19 cellular contexts compared by ENCODE assay signal in genomic region chr10:103551619-103552602, GRCh38. TPM values are rescaled to one million over a fixed set of nuclear protein-coding genes. Genes with fewer than 3 reads are reported as not detected.
DNase-seq lines count a peak whose midpoint lies in the region; ATAC-seq, FAIRE-seq and TF ChIP-seq lines count a peak whose summit lies in the region.
"Had no signal": no experiment of that assay in that cellular context is flagged by ENCODE, and none has a peak within 500 bp of the region (broad histone marks: within the 10 kb centered on the region; RNA-seq: fewer than 3 reads in every experiment).

No MANE protein-coding gene starts in this region.

- peak overlapping the region; percentile 43 for H3K27ac Mint-ChIP-seq in T-helper 17 cell
- H3K27ac Mint-ChIP-seq in activated naive CD4-positive, alpha-beta T cell treated with anti-CD3 and anti-CD28 coated beads, Interleukin-2, amount 50 U/mL, for 72 hours = no peak overlapping the region
- H3K27ac Mint-ChIP-seq: activated CD4-positive, alpha-beta T cell treated with anti-CD3 and anti-CD28 coated beads, Interleukin-2, amount 10 ng/mL, durations not matched to agents 7 days and 5 days; activated naive CD8-positive, alpha-beta T cell treated with anti-CD3 and anti-CD28 coated beads, Interleukin-2, amount 10 ng/mL, durations not matched to agents 7 days and 5 days; IgD-negative memory B cell had no signal

- TF ChIP-seq CTCF in left lung (IDR thresholded peaks at IDR 0.05) = no peak
- no peak for TF ChIP-seq CTCF in prostate gland (IDR thresholded peaks at IDR 0.05)

- H3K27ac ChIP-seq in left lung = no peak overlapping the region
- no peak overlapping the region for H3K27ac ChIP-seq in prostate gland
- no peak overlapping the region for H3K27ac ChIP-seq in caudate nucleus (ENCODE audit: low read depth, low read length)
- H3K27ac ChIP-seq: breast epithelium, suprapubic skin had no signal

- FAIRE-seq in GM12891 (lab: Jason Lieb, UNC) = no peak

- in situ Hi-C loops in G401 (cut with HindIII; ENCODE audit: low sequenced_read_pairs) = no loop called here

- H3K4me1 ChIP-seq in left lung (peaks cover 0 to 12% of the 10 kb centered on the region in 2 donors), prostate gland (replicated peaks) (no peaks in the 10 kb centered on the region)

- 63% methylated on average over 10 of the region's 10 CpGs for WGBS in prostate gland

- no peaks in the 10 kb centered on the region for H3K9me3 ChIP-seq in T-helper 17 cell (ENCODE audit: control insufficient read depth, low read length, poor library complexity, severe bottlenecking)
- H3K9me3 ChIP-seq in left lung = no peaks in the 10 kb centered on the region
- H3K9me3 ChIP-seq in prostate gland = no peaks in the 10 kb centered on the region
- H3K9me3 ChIP-seq: breast epithelium, mucosa of descending colon, suprapubic skin had no signal

- H3K27me3 ChIP-seq in left lung = peaks cover 5 to 32% of the 10 kb centered on the region in 2 donors
- no peaks in the 10 kb centered on the region for H3K27me3 ChIP-seq in prostate gland (replicated peaks; ENCODE audit: insufficient read depth)
- H3K27me3 ChIP-seq: breast epithelium, suprapubic skin had no signal

- intact Hi-C loops in left lung (cut with DNase I) (no loop called here), prostate gland (cut with DNase I) (no loop called here)

- H3K4me3 Mint-ChIP-seq in T-helper 17 cell = peak overlapping the region; percentile 52
- H3K4me3 Mint-ChIP-seq: activated CD4-positive, alpha-beta T cell treated with anti-CD3 and anti-CD28 coated beads, Interleukin-2, amount 10 ng/mL, durations not matched to agents 7 days and 5 days; activated naive CD8-positive, alpha-beta T cell treated with anti-CD3 and anti-CD28 coated beads, Interleukin-2, amount 10 ng/mL, durations not matched to agents 7 days and 5 days; IgD-negative memory B cell had no signal

- H3K36me3 Mint-ChIP-seq in T-helper 17 cell (ENCODE audit: low read depth) = peaks cover 6% of the 10 kb centered on the region
- H3K36me3 Mint-ChIP-seq in activated naive CD4-positive, alpha-beta T cell treated with anti-CD3 and anti-CD28 coated beads, Interleukin-2, amount 50 U/mL, for 72 hours = no peaks in the 10 kb centered on the region
- H3K36me3 Mint-ChIP-seq: activated naive CD8-positive, alpha-beta T cell treated with anti-CD3 and anti-CD28 coated beads, Interleukin-2, amount 10 ng/mL, durations not matched to agents 7 days and 5 days had no signal

- H3K36me3 ChIP-seq in left lung (no peaks in the 10 kb centered on the region), prostate gland (no peaks in the 10 kb centered on the region)
- H3K36me3 ChIP-seq: breast epithelium, suprapubic skin had no signal

- H3K27me3 Mint-ChIP-seq in T-helper 17 cell = peaks cover 28% of the 10 kb centered on the region

- H3K4me3 ChIP-seq in left lung (no peak overlapping the region), prostate gland (no peak overlapping the region)
- H3K4me3 ChIP-seq: breast epithelium, mucosa of descending colon, suprapubic skin had no signal

- TF ChIP-seq POLR2A in GM12891 (IDR thresholded peaks at IDR 0.05; ENCODE audit: low read depth, low read length) (no peak), prostate gland (IDR thresholded peaks at IDR 0.05) (no peak)

- ATAC-seq in T-helper 17 cell = peak; percentile 18
- ATAC-seq in left lung = peak; percentile 62
- ATAC-seq in activated naive CD4-positive, alpha-beta T cell treated with anti-CD3 and anti-CD28 coated beads, Interleukin-2, amount 50 U/mL, for 72 hours = no peak
- ATAC-seq: mucosa of descending colon had no signal

- DNase-seq in AML-193 (lab: John Stamatoyannopoulos, UW) (peak; percentile 64 to 72), GM12891 (ENCODE audit: insufficient read length, low spot score) (no peak), T-helper 17 cell (no peak), left lung (peak in 1 of 2 donors; percentile 56), prostate gland (ENCODE audit: low spot score) (no peak), caudate nucleus (lab: John Stamatoyannopoulos, UW) (no peak), G401 (ENCODE audit: low spot score) (no peak)
- DNase-seq in activated naive CD4-positive, alpha-beta T cell treated with anti-CD3 and anti-CD28 coated beads, Interleukin-2, amount 50 U/mL, for 72 hours (ENCODE audit: low spot score in 2 of 2) = no peak
- DNase-seq: activated CD4-positive, alpha-beta T cell treated with anti-CD3 and anti-CD28 coated beads, Interleukin-2, amount 10 ng/mL, durations not matched to agents 7 days and 5 days; effector CD4-positive, alpha-beta T cell; mucosa of descending colon; NCI-H1092 treated with DMSO at 0.1 percent for 48 hours; occipital lobe; stimulated activated CD4-positive, alpha-beta T cell treated with anti-CD3 and anti-CD28 coated beads, Interleukin-4, amount 100 ng/mL, for 4 hours had no signal

- no peaks in the 10 kb centered on the region for H3K9me3 Mint-ChIP-seq in activated naive CD4-positive, alpha-beta T cell treated with anti-CD3 and anti-CD28 coated beads, Interleukin-2, amount 50 U/mL, for 72 hours
- H3K9me3 Mint-ChIP-seq: activated CD4-positive, alpha-beta T cell treated with anti-CD3 and anti-CD28 coated beads, Interleukin-2, amount 10 ng/mL, durations not matched to agents 7 days and 5 days; activated naive CD8-positive, alpha-beta T cell treated with anti-CD3 and anti-CD28 coated beads, Interleukin-2, amount 10 ng/mL, durations not matched to agents 7 days and 5 days had no signal

- H3K4me1 Mint-ChIP-seq in T-helper 17 cell = peaks cover 16% of the 10 kb centered on the region

TF ChIP-seq in GM12891, 5 proteins besides CTCF, POLR2A, EP300 and RAD21:
- no peak for TF ChIP-seq POLR2AphosphoS5 (IDR thresholded peaks at IDR 0.05; ENCODE audit: low read depth, low read length)
- no peak for TF ChIP-seq POU2F2 (IDR thresholded peaks at IDR 0.05; ENCODE audit: low read depth, low read length)
- no peak for TF ChIP-seq PAX5 (IDR thresholded peaks at IDR 0.05; ENCODE audit: insufficient read depth, low read length, severe bottlenecking)
- peak; percentile 66 for TF ChIP-seq SPI1 (IDR thresholded peaks at IDR 0.05; ENCODE audit: low read depth, low read length)

RNA-seq across cellular contexts. Expression of gene NEURL1, which starts 58.4 kb away (rescaled TPM):
- polyA plus RNA-seq in GM12891 (2012; ENCODE audit: low read depth, missing spikeins) = 1.1 TPM
- 1 to 10 TPM in 1 of 2 donors, under 1 TPM in 1; 0.50 to 1.1 TPM for total RNA-seq in T-helper 17 cell
- under 1 TPM; 0.76 TPM for total RNA-seq in left lung
- 1 to 10 TPM in 1 of 2 donors, under 1 TPM in 1; 0.87 to 2.4 TPM for total RNA-seq in activated naive CD4-positive, alpha-beta T cell treated with anti-CD3 and anti-CD28 coated beads, Interleukin-2, amount 50 U/mL, for 72 hours
- total RNA-seq in prostate gland = 10 to 100 TPM in 1 of 2 donors, under 1 TPM in 1; 0.96 to 10.5 TPM
- 0.68 and 0.95 TPM in 2 replicates for total RNA-seq in G401 (2014; rRNA removed; shearing (Covaris generic))
- total RNA-seq: fibroblast of lung had no signal

Comparison
In these comparisons a context has a peak if more than half of its experiments do, and no peak if none do; other contexts are left out.
1. DNase-seq: peak in AML-193 (2 of 2); none in GM12891 (single experiment), T-helper 17 cell (0 of 3), activated naive CD4-positive, alpha-beta T cell treated with anti-CD3 and anti-CD28 coated beads, Interleukin-2, amount 50 U/mL, for 72 hours (0 of 2), prostate gland (single experiment), caudate nucleus (0 of 61) and G401 (single experiment).
2. ATAC-seq: peak in T-helper 17 cell (single experiment) and left lung (single experiment); none in activated naive CD4-positive, alpha-beta T cell treated with anti-CD3 and anti-CD28 coated beads, Interleukin-2, amount 50 U/mL, for 72 hours (0 of 2).